Comparison of ENCODE assay signal across 4 cellular contexts in genomic region chr15:65074946-65075345, GRCh38. TPM values are rescaled to one million over a fixed set of nuclear protein-coding genes. Genes with fewer than 3 reads are reported as not detected.
"Had no signal": no experiment of that assay in that cellular context is flagged by ENCODE, and none has a peak within 500 bp of the region (broad histone marks: within the 10 kb centered on the region; RNA-seq: fewer than 3 reads in every experiment).

No MANE protein-coding gene starts in this region.

RNA-seq across cellular contexts. Expression of gene KBTBD13, which starts 1.6 kb away (rescaled TPM):
- total RNA-seq: LHCN-M2, M059J, MCF 10A, NCI-H460 had no signal

RNA-seq across cellular contexts. Expression of gene RASL12, which starts 7.2 kb away (rescaled TPM):
- total RNA-seq: LHCN-M2, M059J, MCF 10A had no signal

RNA-seq across cellular contexts. Expression of gene SLC51B, which starts 29.8 kb away (rescaled TPM):
- total RNA-seq: M059J, MCF 10A had no signal
